In genomic region chr21:26194326-26194725, GRCh38 we compare ENCODE assay signal across 20 cellular contexts.
"Had no signal": no experiment of that assay in that cellular context is flagged by ENCODE, and none has a peak within 500 bp of the region (broad histone marks: within the 10 kb centered on the region; RNA-seq: fewer than 3 reads in every experiment).

No MANE protein-coding gene starts in this region.

- H3K27ac Mint-ChIP-seq: activated CD4-positive, alpha-beta T cell treated with anti-CD3 and anti-CD28 coated beads, Interleukin-2, amount 10 ng/mL, durations not matched to agents 7 days and 5 days; activated naive CD8-positive, alpha-beta T cell; activated T-cell treated with anti-CD3 and anti-CD28 coated beads, Interleukin-2, amount 50 U/mL, for 72 hours; brain; natural killer cell; stimulated activated naive CD8-positive, alpha-beta T cell treated with anti-CD3 and anti-CD28 coated beads, Interleukin-15, Interleukin-2, amounts not matched to agents 100 ng/mL and 50 ng/mL, for 24 hours; T-helper 2 cell treated with Interferon-gamma antibody and Interleukin-4, amounts not matched to agents 5 μg/mL and 100 μg/mL, for 36 hours had no signal

- H3K36me3 ChIP-seq: esophagus squamous epithelium, left ventricle myocardium inferior, suprapubic skin had no signal

- H3K9me3 ChIP-seq: esophagus squamous epithelium, left ventricle myocardium inferior, suprapubic skin had no signal

- ATAC-seq: activated T-cell treated with anti-CD3 and anti-CD28 coated beads, Interleukin-2, amount 50 U/mL, for 72 hours; natural killer cell had no signal

- H3K27me3 ChIP-seq: esophagus squamous epithelium, suprapubic skin had no signal

- H3K4me1 Mint-ChIP-seq: activated CD4-positive, alpha-beta T cell treated with anti-CD3 and anti-CD28 coated beads, Interleukin-2, amount 10 ng/mL, durations not matched to agents 7 days and 5 days; central memory CD8-positive, alpha-beta T cell; natural killer cell had no signal

- H3K27me3 Mint-ChIP-seq: activated CD4-positive, alpha-beta T cell treated with anti-CD3 and anti-CD28 coated beads, Interleukin-2, amount 10 ng/mL, durations not matched to agents 7 days and 5 days; central memory CD8-positive, alpha-beta T cell; stimulated activated naive CD8-positive, alpha-beta T cell treated with anti-CD3 and anti-CD28 coated beads, Interleukin-15, Interleukin-2, amounts not matched to agents 100 ng/mL and 50 ng/mL, for 24 hours had no signal

- H3K36me3 Mint-ChIP-seq: activated naive CD8-positive, alpha-beta T cell; brain; natural killer cell had no signal

- H3K4me3 Mint-ChIP-seq: activated CD4-positive, alpha-beta T cell treated with anti-CD3 and anti-CD28 coated beads, Interleukin-2, amount 10 ng/mL, durations not matched to agents 7 days and 5 days; activated naive CD8-positive, alpha-beta T cell; activated T-cell treated with anti-CD3 and anti-CD28 coated beads, Interleukin-2, amount 50 U/mL, for 72 hours; brain; central memory CD8-positive, alpha-beta T cell; natural killer cell; stimulated activated naive CD8-positive, alpha-beta T cell treated with anti-CD3 and anti-CD28 coated beads, Interleukin-15, Interleukin-2, amounts not matched to agents 100 ng/mL and 50 ng/mL, for 24 hours; T-helper 2 cell treated with Interferon-gamma antibody and Interleukin-4, amounts not matched to agents 5 μg/mL and 100 μg/mL, for 36 hours had no signal

- DNase-seq: activated CD4-positive, alpha-beta T cell treated with anti-CD3 and anti-CD28 coated beads, Interleukin-2, amount 10 ng/mL, durations not matched to agents 7 days and 5 days; activated CD8-positive, alpha-beta memory T cell treated with anti-CD3 and anti-CD28 coated beads, Interleukin-2, amount 50 U/mL, for 48 hours; activated gamma-delta T cell treated with Interleukin-2 at 50 U/mL for 16 hours; activated T-cell treated with anti-CD3 and anti-CD28 coated beads, Interleukin-2, amount 50 U/mL, for 72 hours; amygdala; effector CD4-positive, alpha-beta T cell; esophagus squamous epithelium; left ventricle myocardium inferior; natural killer cell; small intestine; stimulated activated CD4-positive, alpha-beta T cell treated with anti-CD3 and anti-CD28 coated beads, Interleukin-4, amount 100 ng/mL, for 4 hours; stimulated activated CD8-positive, alpha-beta memory T cell treated with anti-CD3 and anti-CD28 coated beads, Interleukin-4, amount 100 ng/mL, for 48 hours; trophoblast cell had no signal

- H3K9me3 Mint-ChIP-seq: activated CD4-positive, alpha-beta T cell treated with anti-CD3 and anti-CD28 coated beads, Interleukin-2, amount 10 ng/mL, durations not matched to agents 7 days and 5 days; stimulated activated naive CD8-positive, alpha-beta T cell treated with anti-CD3 and anti-CD28 coated beads, Interleukin-15, Interleukin-2, amounts not matched to agents 100 ng/mL and 50 ng/mL, for 24 hours; T-helper 2 cell treated with Interferon-gamma antibody and Interleukin-4, amounts not matched to agents 5 μg/mL and 100 μg/mL, for 36 hours had no signal

- H3K4me3 ChIP-seq: coronary artery, esophagus squamous epithelium, left ventricle myocardium inferior, suprapubic skin had no signal

- H3K27ac ChIP-seq: coronary artery, esophagus squamous epithelium, left ventricle myocardium inferior, suprapubic skin had no signal

- H3K4me1 ChIP-seq: left ventricle myocardium inferior, suprapubic skin had no signal
